ENCODE assay signal across 10 cellular contexts in the genomic region with DNA sequence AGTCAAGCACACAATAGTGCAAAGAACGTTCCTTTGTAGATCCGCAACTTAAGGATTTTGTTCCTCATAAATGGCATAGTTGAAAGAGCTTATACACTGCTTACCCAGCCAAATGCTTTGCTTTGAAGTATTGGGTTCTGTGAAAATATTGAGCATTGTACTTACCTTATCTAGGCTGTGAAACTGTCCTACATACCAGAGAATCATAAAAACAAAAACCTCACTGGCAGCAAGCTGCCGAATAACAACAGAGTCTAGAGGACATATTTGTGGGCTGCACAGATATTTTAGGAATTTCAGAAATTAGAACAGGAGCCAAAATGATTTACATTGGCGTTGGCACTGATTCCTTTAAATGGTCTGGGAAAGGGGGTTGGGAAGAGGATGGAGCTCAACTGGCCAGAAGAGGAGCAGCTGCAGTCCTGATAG.
DNase-seq lines count a peak whose midpoint lies in the region; ATAC-seq and TF ChIP-seq lines count a peak whose summit lies in the region.
"Had no signal": no experiment of that assay in that cellular context is flagged by ENCODE, and none has a peak within 500 bp of the region (broad histone marks: within the 10 kb centered on the region; RNA-seq: fewer than 3 reads in every experiment).

No MANE protein-coding gene starts in this region.

- H3K27me3 ChIP-seq in layer of hippocampus (ENCODE audit: control insufficient read depth, insufficient read depth, low read length) (no peaks in the 10 kb centered on the region), tibial artery (no peaks in the 10 kb centered on the region)

- no TSS peak for BruUV-seq in MCF 10A (replicated peaks; lab: Mats Ljungman, UMichigan)

- no peaks in the 10 kb centered on the region for H3K9me3 ChIP-seq in tibial artery

- H3K36me3 Mint-ChIP-seq in activated CD4-positive, alpha-beta T cell treated with anti-CD3 and anti-CD28 coated beads, Interleukin-2, amount 10 ng/mL, durations not matched to agents 24 days and 14 days (ENCODE audit: low read depth): peaks cover 92% of the 10 kb centered on the region
- H3K36me3 Mint-ChIP-seq in MCF 10A (ENCODE audit: insufficient read depth, unreplicated experiment): peaks cover 71% of the 10 kb centered on the region

- peak overlapping the region; percentile 46 for H3K27ac ChIP-seq in layer of hippocampus (ENCODE audit: low read depth, low read length)
- H3K27ac ChIP-seq in tibial artery: peak overlapping the region; percentile 36 to 42

- no peak overlapping the region for H3K4me3 ChIP-seq in tibial artery

- no peak overlapping the region for H3K4me3 Mint-ChIP-seq in activated CD4-positive, alpha-beta T cell treated with anti-CD3 and anti-CD28 coated beads, Interleukin-2, amount 10 ng/mL, durations not matched to agents 24 days and 14 days
- H3K4me3 Mint-ChIP-seq in MCF 10A (ENCODE audit: unreplicated experiment): peak overlapping the region; percentile 19

- no peaks in the 10 kb centered on the region for H3K27me3 Mint-ChIP-seq in activated CD4-positive, alpha-beta T cell treated with anti-CD3 and anti-CD28 coated beads, Interleukin-2, amount 10 ng/mL, durations not matched to agents 24 days and 14 days
- no peaks in the 10 kb centered on the region for H3K27me3 Mint-ChIP-seq in MCF 10A (ENCODE audit: insufficient read depth, unreplicated experiment)

- peaks cover 47% of the 10 kb centered on the region for H3K4me1 Mint-ChIP-seq in activated CD4-positive, alpha-beta T cell treated with anti-CD3 and anti-CD28 coated beads, Interleukin-2, amount 10 ng/mL, durations not matched to agents 24 days and 14 days
- peaks cover 61% of the 10 kb centered on the region for H3K4me1 Mint-ChIP-seq in MCF 10A (ENCODE audit: insufficient read depth, unreplicated experiment)

- DNase-seq in activated CD4-positive, alpha-beta T cell treated with anti-CD3 and anti-CD28 coated beads, Interleukin-2, amount 10 ng/mL, durations not matched to agents 24 days and 14 days: no peak
- DNase-seq in activated CD4-positive, alpha-beta T cell treated with anti-CD3 and anti-CD28 coated beads, Interleukin-2, amount 50 U/mL, for 1 hour: no peak
- DNase-seq in MCF 10A (ENCODE audit: unreplicated experiment): peak; percentile 65
- no peak for DNase-seq in tibial artery
- DNase-seq in anterior cingulate cortex (lab: John Stamatoyannopoulos, UW): no peak
- DNase-seq in effector CD8-positive, alpha-beta T cell (lab: John Stamatoyannopoulos, UW): no peak
- DNase-seq: 8988T, SHP77 treated with DMSO at 0.1 percent for 48 hours had no signal

- peaks cover 39 to 66% (median 51%) of the 10 kb centered on the region in 3 donors for H3K36me3 ChIP-seq in tibial artery

- ATAC-seq in HG02642 (IDR thresholded peaks at IDR 0.05; ENCODE audit: poor library complexity, unreplicated experiment): no peak

- peak overlapping the region; percentile 39 for H3K27ac Mint-ChIP-seq in activated CD4-positive, alpha-beta T cell treated with anti-CD3 and anti-CD28 coated beads, Interleukin-2, amount 10 ng/mL, durations not matched to agents 24 days and 14 days
- H3K27ac Mint-ChIP-seq in MCF 10A (ENCODE audit: low read depth, unreplicated experiment): peak overlapping the region; percentile 98

- H3K9me3 Mint-ChIP-seq in activated CD4-positive, alpha-beta T cell treated with anti-CD3 and anti-CD28 coated beads, Interleukin-2, amount 10 ng/mL, durations not matched to agents 24 days and 14 days: no peaks in the 10 kb centered on the region
- peaks cover 7% of the 10 kb centered on the region for H3K9me3 Mint-ChIP-seq in MCF 10A (ENCODE audit: unreplicated experiment)

- peaks cover 0 to 71% (median 49%) of the 10 kb centered on the region in 4 donors for H3K4me1 ChIP-seq in tibial artery

- CTCF ChIA-PET in MCF 10A (lab: Yijun Ruan, JAX): interaction anchor here (0.6 to 0.8 kb wide), 3 partner anchors 53 to 310 kb away, joined by 3 to 6 read pairs (median 3); no protein-coding TSS in a partner anchor

- TF ChIP-seq CTCF in MCF 10A (IDR thresholded peaks at IDR 0.05; ENCODE audit: unreplicated experiment) (no peak), tibial artery (IDR thresholded peaks at IDR 0.05) (no peak)

- POLR2A ChIA-PET in MCF 10A (lab: Yijun Ruan, JAX): interaction anchor here (0.6 to 5.1 kb wide), 8 partner anchors 9 to 137 kb away, joined by 3 to 34 read pairs (median 3); no protein-coding TSS in a partner anchor

- intact Hi-C loops in activated CD4-positive, alpha-beta T cell treated with anti-CD3 and anti-CD28 coated beads, Interleukin-2, amount 10 ng/mL, durations not matched to agents 24 days and 14 days (cut with micrococcal nuclease): no loop called here
- intact Hi-C loops in MCF 10A (cut with micrococcal nuclease) (no loop called here), tibial artery (cut with DNase I; ENCODE audit: low total_unique reads) (no loop called here)
